Comparison of ENCODE assay signal across 8 cellular contexts in the genomic region with DNA sequence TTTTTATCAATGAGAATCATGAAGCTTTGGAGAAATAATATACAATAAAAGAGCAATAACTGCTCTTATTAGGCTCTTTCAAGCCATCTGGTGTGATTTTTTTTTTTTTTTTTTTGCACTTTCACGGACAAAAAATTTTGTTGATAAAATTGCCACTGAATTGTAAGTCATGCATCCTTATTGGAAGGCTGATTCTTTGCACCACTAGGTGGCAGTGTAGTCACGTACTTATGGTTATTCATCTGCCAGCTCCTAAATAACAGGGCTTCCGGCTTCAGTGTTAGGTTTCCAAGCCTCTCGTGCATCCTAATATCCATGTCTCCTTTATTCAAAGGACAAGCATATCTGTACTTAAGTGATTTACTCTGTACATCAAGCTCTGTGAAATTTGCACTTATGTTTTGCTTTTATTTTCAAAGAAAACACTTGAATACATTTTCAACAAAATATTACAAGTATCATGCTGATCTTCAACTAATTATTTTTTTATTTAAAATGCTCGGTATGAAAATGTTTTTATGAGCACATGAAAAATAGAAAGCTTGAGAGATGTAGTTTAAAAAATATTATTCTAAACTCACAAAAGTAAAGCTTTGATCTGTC.
DNase-seq lines count a peak whose midpoint lies in the region; ATAC-seq and TF ChIP-seq lines count a peak whose summit lies in the region.

No MANE protein-coding gene starts in this region.

- peak overlapping the region; percentile 55 for H3K4me2 ChIP-seq in skeletal muscle satellite cell (ENCODE audit: low read length)

- peak; percentile 64 for TF ChIP-seq CTCF in HFF-Myc (IDR thresholded peaks at IDR 0.05; ENCODE audit: low read depth, low read length, missing control alignments)

- peak; percentile 62 for ATAC-seq in Right ventricle myocardium superior (ENCODE audit: poor library complexity)

- no peak overlapping the region for H3K4me3 ChIP-seq in HFF-Myc (replicated peaks; ENCODE audit: low read depth, low read length)
- no peak overlapping the region for H3K4me3 ChIP-seq in MG63
- H3K4me3 ChIP-seq in skeletal muscle satellite cell (ENCODE audit: low read length), result no peak overlapping the region

- DNase-seq in Right ventricle myocardium superior, result peak; percentile 32
- DNase-seq in cardiac septum (ENCODE audit: low spot score), result no peak
- DNase-seq in HFF-Myc (ENCODE audit: extremely low read depth, low read depth), result peak; percentile 54
- peak; percentile 28 for DNase-seq in MG63
- peak; percentile 86 for DNase-seq in RPMI8226
- peak in 47 of 56 donors; percentile 2 to 91 (median 34) for DNase-seq in amygdala (lab: John Stamatoyannopoulos, UW)
- peak; percentile 10 for DNase-seq in hepatic stellate cell (ENCODE audit: low spot score)

- intact Hi-C loops in Right ventricle myocardium superior (cut with DNase I), result no loop called here
- intact Hi-C loops in cardiac septum (cut with DNase I), result no loop called here

- H3K4me1 ChIP-seq in skeletal muscle satellite cell (ENCODE audit: control insufficient read depth, insufficient read depth, low read length), result no peaks in the 10 kb centered on the region

- H3K36me3 ChIP-seq in MG63 (no peaks in the 10 kb centered on the region), skeletal muscle satellite cell (ENCODE audit: insufficient read depth, low read length) (no peaks in the 10 kb centered on the region)

- H3K9ac ChIP-seq in skeletal muscle satellite cell (ENCODE audit: low read depth, low read length), result no peak overlapping the region

- H3K9me3 ChIP-seq in MG63, result no peaks in the 10 kb centered on the region
- no peaks in the 10 kb centered on the region for H3K9me3 ChIP-seq in skeletal muscle satellite cell (replicated peaks; ENCODE audit: low read length)

- no peaks in the 10 kb centered on the region for H3K27me3 ChIP-seq in MG63
- no peaks in the 10 kb centered on the region for H3K27me3 ChIP-seq in skeletal muscle satellite cell (ENCODE audit: control insufficient read depth, insufficient read depth, low read length)
